Comparison of ENCODE assay signal across 15 cellular contexts in genomic region chr19:35768082-35768421, GRCh38. TPM values are rescaled to one million over a fixed set of nuclear protein-coding genes. Genes with fewer than 3 reads are reported as not detected.
DNase-seq lines count a peak whose midpoint lies in the region; ATAC-seq and TF ChIP-seq lines count a peak whose summit lies in the region.
"Had no signal": no experiment of that assay in that cellular context is flagged by ENCODE, and none has a peak within 500 bp of the region (broad histone marks: within the 10 kb centered on the region; RNA-seq: fewer than 3 reads in every experiment).

No MANE protein-coding gene starts in this region.

- no peak overlapping the region for H3K27ac Mint-ChIP-seq in WTC11
- peak overlapping the region; percentile 58 for H3K27ac Mint-ChIP-seq in stimulated activated effector memory CD8-positive, alpha-beta T cell treated with anti-CD3 and anti-CD28 coated beads, Interleukin-12 subunit alpha, Interleukin-12 subunit beta, amount 100 ng/mL, for 72 hours
- no peak overlapping the region for H3K27ac Mint-ChIP-seq in activated CD4-positive, alpha-beta memory T cell treated with anti-CD3 and anti-CD28 coated beads for 36 hours

- H3K4me1 ChIP-seq in BLaER1 treated with 17β-estradiol and CSF1 and Interleukin-3, amounts not matched to agents 10 nM and 100 nM, result peaks cover 26 to 46% (median 36%) of the 10 kb centered on the region in 10 experiments

- no peak for DNase-seq in WTC11 (ENCODE audit: low spot score)
- DNase-seq in stimulated activated effector memory CD8-positive, alpha-beta T cell treated with anti-CD3 and anti-CD28 coated beads, Interleukin-12 subunit alpha, Interleukin-12 subunit beta, amount 100 ng/mL, for 72 hours (ENCODE audit: low spot score in 2 of 2), result no peak
- no peak for DNase-seq in activated CD4-positive, alpha-beta T cell treated with anti-CD3 and anti-CD28 coated beads for 1 hour
- no peak for DNase-seq in activated CD4-positive, alpha-beta memory T cell treated with anti-CD3 and anti-CD28 coated beads for 36 hours
- DNase-seq: DMS153, EL, MG63, NCI-H1105, NCI-H187, NCI-H748 treated with DMSO at 0.1 percent for 48 hours, SHP77 treated with DMSO at 0.1 percent for 48 hours had no signal

- peaks cover 13% of the 10 kb centered on the region; the same call in 1 of the 2 replicates for H3K36me3 Mint-ChIP-seq in WTC11
- peaks cover 44% of the 10 kb centered on the region for H3K36me3 Mint-ChIP-seq in stimulated activated effector memory CD8-positive, alpha-beta T cell treated with anti-CD3 and anti-CD28 coated beads, Interleukin-12 subunit alpha, Interleukin-12 subunit beta, amount 100 ng/mL, for 72 hours
- H3K36me3 Mint-ChIP-seq in activated CD4-positive, alpha-beta memory T cell treated with anti-CD3 and anti-CD28 coated beads for 36 hours, result peaks cover 11% of the 10 kb centered on the region

- H3K9me3 Mint-ChIP-seq in WTC11, result no peaks in the 10 kb centered on the region
- H3K9me3 Mint-ChIP-seq in stimulated activated effector memory CD8-positive, alpha-beta T cell treated with anti-CD3 and anti-CD28 coated beads, Interleukin-12 subunit alpha, Interleukin-12 subunit beta, amount 100 ng/mL, for 72 hours, result no peaks in the 10 kb centered on the region
- no peaks in the 10 kb centered on the region for H3K9me3 Mint-ChIP-seq in activated CD4-positive, alpha-beta memory T cell treated with anti-CD3 and anti-CD28 coated beads for 36 hours

- POLR2A ChIA-PET in WTC11 (lab: Charles Lee), result interaction anchor here (1.1 to 1.6 kb wide), 2 partner anchors 20 to 23 kb away, joined by 4 to 5 read pairs; partner anchors contain the start of genes LIN37, PSENEN and U2AF1L4
- POLR2A ChIA-PET in activated CD4-positive, alpha-beta memory T cell treated with anti-CD3 and anti-CD28 coated beads for 36 hours (lab: Charles Lee), result no interaction called here

- peak overlapping the region; percentile 70 to 98 (median 94) for H3K4me2 ChIP-seq in BLaER1 treated with 17β-estradiol and CSF1 and Interleukin-3, amounts not matched to agents 10 nM and 100 nM
- H3K4me2 ChIP-seq: KMS-11 had no signal

- H3K9me3 ChIP-seq in BLaER1 treated with 17β-estradiol and CSF1 and Interleukin-3, amounts not matched to agents 10 nM and 100 nM (replicated peaks in 1 of 11), result no peaks in the 10 kb centered on the region
- H3K9me3 ChIP-seq: MG63 had no signal

- intact Hi-C loops in activated CD4-positive, alpha-beta memory T cell treated with anti-CD3 and anti-CD28 coated beads for 36 hours (cut with micrococcal nuclease), result no loop called here

- peak overlapping the region in 10 of 11 experiments; percentile 25 to 79 (median 68); a peak in 16 of 22 replicates for H3K9ac ChIP-seq in BLaER1 treated with 17β-estradiol and CSF1 and Interleukin-3, amounts not matched to agents 10 nM and 100 nM
- H3K9ac ChIP-seq: KMS-11 had no signal

- H3K4me3 ChIP-seq in BLaER1 treated with 17β-estradiol and CSF1 and Interleukin-3, amounts not matched to agents 10 nM and 100 nM, result peak overlapping the region in 6 of 10 experiments; percentile 18 to 38 (median 31); a peak in 8 of 20 replicates
- H3K4me3 ChIP-seq: MG63 had no signal

- no peak overlapping the region for H3K4me3 Mint-ChIP-seq in WTC11
- no peak overlapping the region for H3K4me3 Mint-ChIP-seq in stimulated activated effector memory CD8-positive, alpha-beta T cell treated with anti-CD3 and anti-CD28 coated beads, Interleukin-12 subunit alpha, Interleukin-12 subunit beta, amount 100 ng/mL, for 72 hours
- no peak overlapping the region for H3K4me3 Mint-ChIP-seq in activated CD4-positive, alpha-beta memory T cell treated with anti-CD3 and anti-CD28 coated beads for 36 hours

- H4K20me1 ChIP-seq in BLaER1 treated with 17β-estradiol and CSF1 and Interleukin-3, amounts not matched to agents 10 nM and 100 nM, result peaks cover 0 to 18% (median 0%) of the 10 kb centered on the region in 11 experiments; a peak in 4 of 22 replicates

- no peak for TF ChIP-seq CTCF in WTC11 (IDR thresholded peaks at IDR 0.05)

- H3K27ac ChIP-seq in BLaER1 treated with 17β-estradiol and CSF1 and Interleukin-3, amounts not matched to agents 10 nM and 100 nM, result peak overlapping the region in 6 of 11 experiments; percentile 49 to 82 (median 67); a peak in 12 of 22 replicates
- H3K27ac ChIP-seq: C4-2B, KMS-11 had no signal

- ATAC-seq in WTC11, result no peak
- no peak for ATAC-seq in stimulated activated effector memory CD8-positive, alpha-beta T cell treated with anti-CD3 and anti-CD28 coated beads, Interleukin-12 subunit alpha, Interleukin-12 subunit beta, amount 100 ng/mL, for 72 hours

- peaks cover 13% of the 10 kb centered on the region for H3K4me1 Mint-ChIP-seq in WTC11
- no peaks in the 10 kb centered on the region for H3K4me1 Mint-ChIP-seq in stimulated activated effector memory CD8-positive, alpha-beta T cell treated with anti-CD3 and anti-CD28 coated beads, Interleukin-12 subunit alpha, Interleukin-12 subunit beta, amount 100 ng/mL, for 72 hours
- no peaks in the 10 kb centered on the region for H3K4me1 Mint-ChIP-seq in activated CD4-positive, alpha-beta memory T cell treated with anti-CD3 and anti-CD28 coated beads for 36 hours (ENCODE audit: low read depth)

- CTCF ChIA-PET in WTC11 (lab: Charles Lee), result interaction anchor here (0.5 to 1.9 kb wide), 10 partner anchors 10 to 163 kb away, joined by 3 to 11 read pairs (median 4); partner anchors contain the start of genes LIN37, PROSER3, PSENEN and U2AF1L4
- CTCF ChIA-PET in activated CD4-positive, alpha-beta memory T cell treated with anti-CD3 and anti-CD28 coated beads for 36 hours (lab: Charles Lee), result no interaction called here

- H3K36me3 ChIP-seq in BLaER1 treated with 17β-estradiol and CSF1 and Interleukin-3, amounts not matched to agents 10 nM and 100 nM, result peaks cover 17 to 46% (median 28%) of the 10 kb centered on the region in 11 experiments; a peak in 21 of 22 replicates

- H3K27me3 ChIP-seq in BLaER1 treated with 17β-estradiol and CSF1 and Interleukin-3, amounts not matched to agents 10 nM and 100 nM, result no peaks in the 10 kb centered on the region
- H3K27me3 ChIP-seq: MG63 had no signal

- peaks cover 8% of the 10 kb centered on the region for H3K27me3 Mint-ChIP-seq in WTC11 (ENCODE audit: low read depth)
- no peaks in the 10 kb centered on the region for H3K27me3 Mint-ChIP-seq in activated CD4-positive, alpha-beta memory T cell treated with anti-CD3 and anti-CD28 coated beads for 36 hours

TF ChIP-seq in WTC11, 78 proteins besides CTCF, POLR2A, EP300 and RAD21:
- TF ChIP-seq ZNF317 (CRISPR knock-in tag; IDR thresholded peaks at IDR 0.05; ENCODE audit: borderline replicate concordance, low read depth), result no peak
- TF ChIP-seq TEAD4 (CRISPR knock-in tag; IDR thresholded peaks at IDR 0.05), result no peak
- TF ChIP-seq, protein P1, sequence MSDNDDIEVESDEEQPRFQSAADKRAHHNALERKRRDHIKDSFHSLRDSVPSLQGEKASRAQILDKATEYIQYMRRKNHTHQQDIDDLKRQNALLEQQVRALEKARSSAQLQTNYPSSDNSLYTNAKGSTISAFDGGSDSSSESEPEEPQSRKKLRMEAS (CRISPR knock-in tag; IDR thresholded peaks at IDR 0.05), result 0 out of 2 replicates have a peak, but pooled peaks have one; percentile 8

RNA-seq across cellular contexts. Expression of gene ARHGAP33, which starts 7.3 kb away (rescaled TPM):
- 36.8 to 43.9 TPM (median 39.8 TPM) in 3 replicates for total RNA-seq in WTC11 (2021)
- total RNA-seq in activated CD4-positive, alpha-beta memory T cell treated with anti-CD3 and anti-CD28 coated beads for 36 hours, result 10 to 100 TPM; 35.0 to 39.3 TPM

RNA-seq across cellular contexts. Expression of gene PROSER3, which starts 10.1 kb away (rescaled TPM):
- total RNA-seq in WTC11 (2021), result 32.9 to 36.7 TPM (median 36.2 TPM) in 3 replicates
- 10 to 100 TPM; 38.4 to 40.0 TPM for total RNA-seq in activated CD4-positive, alpha-beta memory T cell treated with anti-CD3 and anti-CD28 coated beads for 36 hours

RNA-seq across cellular contexts. Expression of gene HSPB6, which starts 11.2 kb away (rescaled TPM):
- 1.4 to 2.5 TPM (median 1.7 TPM) in 3 replicates for total RNA-seq in WTC11 (2021)
- total RNA-seq in activated CD4-positive, alpha-beta memory T cell treated with anti-CD3 and anti-CD28 coated beads for 36 hours, result under 1 TPM; 0.36 to 0.53 TPM
- total RNA-seq: H4 had no signal

RNA-seq across cellular contexts. Expression of gene LIN37, which starts 19.7 kb away (rescaled TPM):
- 4.7 to 6.4 TPM (median 5.6 TPM) in 3 replicates for total RNA-seq in WTC11 (2021)
- total RNA-seq in activated CD4-positive, alpha-beta memory T cell treated with anti-CD3 and anti-CD28 coated beads for 36 hours, result 1 to 10 TPM; 7.5 TPM

RNA-seq across cellular contexts. Expression of gene PSENEN, which starts 22.6 kb away (rescaled TPM):
- 80.3 to 85.3 TPM (median 84.0 TPM) in 3 replicates for total RNA-seq in WTC11 (2021)
- 10 to 100 TPM; 46.7 to 47.9 TPM for total RNA-seq in activated CD4-positive, alpha-beta memory T cell treated with anti-CD3 and anti-CD28 coated beads for 36 hours
